In the genomic region with DNA sequence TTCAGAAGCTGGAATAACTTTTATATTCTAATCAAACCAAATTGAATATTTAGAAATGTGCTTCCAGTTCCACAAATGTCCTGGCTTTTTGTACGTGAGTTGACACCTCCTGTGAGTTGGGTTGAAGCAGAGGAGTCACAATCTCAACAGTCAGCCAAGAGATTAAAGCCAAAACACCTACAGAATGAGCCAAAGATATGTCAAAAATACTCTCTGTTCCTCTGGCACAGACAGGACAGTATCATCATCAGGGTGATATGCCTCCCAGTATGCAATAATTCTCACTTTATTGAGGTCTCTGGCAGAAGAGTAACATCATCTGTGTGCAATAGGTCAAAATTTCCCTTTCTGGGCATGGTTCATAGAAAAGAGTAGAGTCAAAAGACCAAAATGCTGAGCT, we compare ENCODE assay signal across 14 cellular contexts.
"Had no signal": no experiment of that assay in that cellular context is flagged by ENCODE, and none has a peak within 500 bp of the region (broad histone marks: within the 10 kb centered on the region; RNA-seq: fewer than 3 reads in every experiment).

No MANE protein-coding gene starts in this region.

- H3K4me1 ChIP-seq: colonic mucosa, esophagus muscularis mucosa, foreskin keratinocyte, gastroesophageal sphincter, heart left ventricle, left lung, lower lobe of right lung had no signal

- H3K9me3 ChIP-seq: colonic mucosa, esophagus muscularis mucosa, gastroesophageal sphincter, heart left ventricle, left lung, lower lobe of right lung, mucosa of descending colon had no signal

- H3K36me3 ChIP-seq: colonic mucosa, esophagus muscularis mucosa, gastroesophageal sphincter, heart left ventricle, left lung, lower lobe of right lung had no signal

- ATAC-seq: foreskin keratinocyte, gastroesophageal sphincter, heart left ventricle, left lung, left ventricle myocardium superior, lower lobe of right lung, mucosa of descending colon had no signal

- DNase-seq: colonic mucosa; cortex of kidney; effector CD8-positive, alpha-beta T cell; foreskin keratinocyte; heart left ventricle; hippocampal formation; left cardiac atrium; left lung; left ventricle myocardium superior; lower lobe of right lung; mesenchymal stem cell; mucosa of descending colon had no signal

- H3K27ac ChIP-seq: colonic mucosa, esophagus muscularis mucosa, foreskin keratinocyte, gastroesophageal sphincter, heart left ventricle, left lung, lower lobe of right lung had no signal

- H3K27me3 ChIP-seq: colonic mucosa, esophagus muscularis mucosa, foreskin keratinocyte, gastroesophageal sphincter, heart left ventricle, left lung had no signal

- H3K4me3 ChIP-seq: colonic mucosa, esophagus muscularis mucosa, gastroesophageal sphincter, heart left ventricle, left lung, lower lobe of right lung, mucosa of descending colon had no signal
